ENCODE assay signal across 10 cellular contexts in the genomic region with DNA sequence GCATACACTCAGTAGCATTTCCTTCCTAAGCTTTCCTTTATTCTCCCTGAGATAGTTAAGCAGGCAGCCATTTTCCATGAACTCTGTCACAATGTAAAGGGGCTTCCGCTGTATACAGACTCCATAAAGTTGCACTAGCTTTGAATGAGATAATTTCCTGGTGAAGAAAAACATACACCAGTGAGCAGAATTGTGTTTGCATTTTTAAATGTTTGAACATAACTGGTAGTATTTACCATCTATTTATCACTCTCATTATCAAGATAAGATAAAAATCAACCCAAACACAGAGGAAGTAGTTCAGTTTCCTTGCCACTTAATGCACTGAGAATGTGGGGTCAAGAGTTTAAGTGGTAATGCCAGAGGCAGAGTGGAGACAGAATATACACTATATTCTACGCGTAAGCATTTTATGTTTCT. TPM values are rescaled to one million over a fixed set of nuclear protein-coding genes. Genes with fewer than 3 reads are reported as not detected.
A peak's percentile ranks its signal among the peaks of the same experiment; 100 is the strongest.
DNase-seq lines count a peak whose midpoint lies in the region; ATAC-seq and TF ChIP-seq lines count a peak whose summit lies in the region.
"Had no signal": no experiment of that assay in that cellular context is flagged by ENCODE, and none has a peak within 500 bp of the region (broad histone marks: within the 10 kb centered on the region; RNA-seq: fewer than 3 reads in every experiment).

No MANE protein-coding gene starts in this region.

- no peak for ATAC-seq in activated naive CD4-positive, alpha-beta T cell treated with anti-CD3 and anti-CD28 coated beads, Interleukin-2, amount 50 U/mL, for 72 hours

- intact Hi-C loops in activated naive CD4-positive, alpha-beta T cell treated with anti-CD3 and anti-CD28 coated beads for 36 hours (cut with micrococcal nuclease): no loop called here
- intact Hi-C loops in sigmoid colon (cut with DNase I): no loop called here

- no peaks in the 10 kb centered on the region for H3K36me3 ChIP-seq in SK-N-SH (replicated peaks in 1 of 2; ENCODE audit: control insufficient read depth in 1 of 2, insufficient read depth in 2 of 2, low read length in 1 of 2)
- H3K36me3 ChIP-seq in smooth muscle cell (ENCODE audit: low read depth): no peaks in the 10 kb centered on the region
- no peaks in the 10 kb centered on the region for H3K36me3 ChIP-seq in sigmoid colon

- TF ChIP-seq EP300 in SK-N-SH (IDR thresholded peaks at IDR 0.05; ENCODE audit: borderline replicate concordance in 1 of 2, low read depth in 1 of 2, low read length in 1 of 2) (peak; percentile 69 to 71), sigmoid colon (IDR thresholded peaks at IDR 0.05) (no peak)

- peak overlapping the region; percentile 46 to 48 for H3K27ac Mint-ChIP-seq in activated naive CD4-positive, alpha-beta T cell treated with anti-CD3 and anti-CD28 coated beads, Interleukin-2, amount 50 U/mL, for 72 hours
- H3K27ac Mint-ChIP-seq in activated naive CD4-positive, alpha-beta T cell treated with anti-CD3 and anti-CD28 coated beads for 36 hours: no peak overlapping the region
- H3K27ac Mint-ChIP-seq in immature natural killer cell: peak overlapping the region; percentile 12 to 76 (median 68)

- peaks cover 8% of the 10 kb centered on the region for H3F3A ChIP-seq in SK-N-SH (replicated peaks; ENCODE audit: insufficient read depth)
- no peaks in the 10 kb centered on the region for H3F3A ChIP-seq in smooth muscle cell (ENCODE audit: low read depth)

- H3K79me2 ChIP-seq in SK-N-SH (ENCODE audit: insufficient read depth): no peaks in the 10 kb centered on the region
- H3K79me2 ChIP-seq in smooth muscle cell (ENCODE audit: low read depth): no peaks in the 10 kb centered on the region

- H3K4me2 ChIP-seq in SK-N-SH (0 out of 2 replicates have a peak overlapping the region, but pooled peaks have one; percentile 30), smooth muscle cell (no peak overlapping the region)

- H3K4me1 ChIP-seq in SK-N-SH (ENCODE audit: control insufficient read depth in 1 of 2, insufficient read depth in 2 of 2, low read depth in 1 of 2, low read length in 1 of 2) (peaks cover 4 to 15% of the 10 kb centered on the region in 2 experiments; a peak in 2 of 4 replicates), smooth muscle cell (ENCODE audit: low read depth) (no peaks in the 10 kb centered on the region), sigmoid colon (no peaks in the 10 kb centered on the region)

- DNase-seq in activated naive CD4-positive, alpha-beta T cell treated with anti-CD3 and anti-CD28 coated beads, Interleukin-2, amount 50 U/mL, for 72 hours (ENCODE audit: low spot score in 2 of 2): no peak
- DNase-seq in activated naive CD4-positive, alpha-beta T cell treated with anti-CD3 and anti-CD28 coated beads for 36 hours: no peak
- no peak for DNase-seq in SK-N-SH
- no peak for DNase-seq in immature natural killer cell
- DNase-seq in smooth muscle cell (lab: John Stamatoyannopoulos, UW; ENCODE audit: unreplicated experiment): no peak
- no peak for DNase-seq in D341Med (ENCODE audit: low spot score)
- DNase-seq in sigmoid colon: no peak
- DNase-seq in stimulated activated CD4-positive, alpha-beta T cell treated with anti-CD3 and anti-CD28 coated beads, Interleukin-4, amount 100 ng/mL, for 24 hours: no peak
- DNase-seq: amygdala, islet precursor cell had no signal

- no peak for TF ChIP-seq RAD21 in SK-N-SH (IDR thresholded peaks at IDR 0.05; ENCODE audit: low read length)

- POLR2A ChIA-PET in SK-N-SH (lab: Yijun Ruan, JAX): no interaction called here

- H3K4me3 Mint-ChIP-seq in activated naive CD4-positive, alpha-beta T cell treated with anti-CD3 and anti-CD28 coated beads for 36 hours: no peak overlapping the region
- no peak overlapping the region for H3K4me3 Mint-ChIP-seq in immature natural killer cell

- peaks cover 5 to 43% of the 10 kb centered on the region in 2 donors for H3K36me3 Mint-ChIP-seq in activated naive CD4-positive, alpha-beta T cell treated with anti-CD3 and anti-CD28 coated beads, Interleukin-2, amount 50 U/mL, for 72 hours
- H3K36me3 Mint-ChIP-seq in activated naive CD4-positive, alpha-beta T cell treated with anti-CD3 and anti-CD28 coated beads for 36 hours (ENCODE audit: low read depth): peaks cover 16% of the 10 kb centered on the region
- H3K36me3 Mint-ChIP-seq in immature natural killer cell: peaks cover 9 to 66% (median 38%) of the 10 kb centered on the region in 3 donors

- CTCF ChIA-PET in activated naive CD4-positive, alpha-beta T cell treated with anti-CD3 and anti-CD28 coated beads for 36 hours (lab: Charles Lee): interaction anchor here (0.7 to 1.9 kb wide), 6 partner anchors 10 to 46 kb away, joined by 3 to 9 read pairs (median 4); no protein-coding TSS in a partner anchor
- CTCF ChIA-PET in SK-N-SH (lab: Yijun Ruan, JAX): interaction anchor here (2.0 kb wide), 1 partner anchor 76 kb away, joined by 9 read pairs; no protein-coding TSS in a partner anchor

- H3K4me3 ChIP-seq in SK-N-SH (ENCODE audit: low read depth in 2 of 2, low read length in 1 of 2) (no peak overlapping the region; a peak in 1 of 4 replicates), smooth muscle cell (peak overlapping the region; percentile 1), sigmoid colon (no peak overlapping the region)

- no peaks in the 10 kb centered on the region for H3K27me3 Mint-ChIP-seq in activated naive CD4-positive, alpha-beta T cell treated with anti-CD3 and anti-CD28 coated beads for 36 hours (ENCODE audit: low read depth)
- H3K27me3 Mint-ChIP-seq in immature natural killer cell (ENCODE audit: low read depth in 3 of 3): peaks cover 0 to 4% (median 1%) of the 10 kb centered on the region in 3 donors

- H3K9me2 ChIP-seq in SK-N-SH: no peaks in the 10 kb centered on the region

- 51% methylated on average over 3 of the region's 3 CpGs for WGBS in SK-N-SH (ENCODE audit: low lambda C conversion rate)
- WGBS in smooth muscle cell (ENCODE audit: low lambda C conversion rate): 66% methylated on average over 3 of the region's 3 CpGs
- 30 to 56% methylated on average over 3 of the region's 3 CpGs for WGBS in sigmoid colon, 2 donors

- peak overlapping the region; percentile 34; the same call in 1 of the 2 replicates for H2AFZ ChIP-seq in SK-N-SH (ENCODE audit: low read depth)
- H2AFZ ChIP-seq in smooth muscle cell (ENCODE audit: low read depth): peak overlapping the region; percentile 17

- H3K9me3 ChIP-seq in SK-N-SH: no peaks in the 10 kb centered on the region
- H3K9me3 ChIP-seq in smooth muscle cell (replicated peaks; ENCODE audit: low read depth): no peaks in the 10 kb centered on the region
- H3K9me3 ChIP-seq in sigmoid colon: no peaks in the 10 kb centered on the region

- H3K27me3 ChIP-seq in SK-N-SH (ENCODE audit: insufficient read depth) (no peaks in the 10 kb centered on the region), smooth muscle cell (ENCODE audit: low read depth) (no peaks in the 10 kb centered on the region), sigmoid colon (no peaks in the 10 kb centered on the region)

- H4K20me1 ChIP-seq in SK-N-SH (ENCODE audit: insufficient read depth): no peaks in the 10 kb centered on the region
- no peaks in the 10 kb centered on the region for H4K20me1 ChIP-seq in smooth muscle cell (ENCODE audit: low read depth)

- H3K9ac ChIP-seq in SK-N-SH (no peak overlapping the region), smooth muscle cell (ENCODE audit: low read depth) (no peak overlapping the region)

- H3K27ac ChIP-seq in SK-N-SH (ENCODE audit: low read depth in 2 of 2, low read length in 1 of 2): peak overlapping the region; percentile 29 to 83
- no peak overlapping the region for H3K27ac ChIP-seq in smooth muscle cell (ENCODE audit: low read depth)
- no peak overlapping the region for H3K27ac ChIP-seq in sigmoid colon

- H3K4me1 Mint-ChIP-seq in activated naive CD4-positive, alpha-beta T cell treated with anti-CD3 and anti-CD28 coated beads for 36 hours (ENCODE audit: low read depth): peaks cover 34% of the 10 kb centered on the region
- H3K4me1 Mint-ChIP-seq in immature natural killer cell: peaks cover 57 to 98% of the 10 kb centered on the region in 2 donors

- no peak for TF ChIP-seq POLR2A in sigmoid colon (IDR thresholded peaks at IDR 0.05)

- TF ChIP-seq CTCF in SK-N-SH (IDR thresholded peaks at IDR 0.05) (no peak), smooth muscle cell (IDR thresholded peaks at IDR 0.05; ENCODE audit: borderline replicate concordance, insufficient read depth, poor library complexity, severe bottlenecking) (no peak), sigmoid colon (IDR thresholded peaks at IDR 0.05) (no peak)

- H3K9me3 Mint-ChIP-seq in activated naive CD4-positive, alpha-beta T cell treated with anti-CD3 and anti-CD28 coated beads, Interleukin-2, amount 50 U/mL, for 72 hours: no peaks in the 10 kb centered on the region
- H3K9me3 Mint-ChIP-seq in activated naive CD4-positive, alpha-beta T cell treated with anti-CD3 and anti-CD28 coated beads for 36 hours: no peaks in the 10 kb centered on the region
- no peaks in the 10 kb centered on the region for H3K9me3 Mint-ChIP-seq in immature natural killer cell

TF ChIP-seq in SK-N-SH, 30 proteins besides CTCF, POLR2A, EP300 and RAD21 (continues in another document):
- TF ChIP-seq, protein P1, sequence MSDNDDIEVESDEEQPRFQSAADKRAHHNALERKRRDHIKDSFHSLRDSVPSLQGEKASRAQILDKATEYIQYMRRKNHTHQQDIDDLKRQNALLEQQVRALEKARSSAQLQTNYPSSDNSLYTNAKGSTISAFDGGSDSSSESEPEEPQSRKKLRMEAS (IDR thresholded peaks at IDR 0.05; ENCODE audit: low read depth): no peak
- TF ChIP-seq RFX5 (IDR thresholded peaks at IDR 0.05; ENCODE audit: low read length) (no peak), TEAD4 (IDR thresholded peaks at IDR 0.05; ENCODE audit: borderline replicate concordance, insufficient read depth) (peak; percentile 72; the same call in 1 of the 2 replicates), MXI1 (IDR thresholded peaks at IDR 0.05; ENCODE audit: low read depth, low read length) (no peak), NFIC (IDR thresholded peaks at IDR 0.05; ENCODE audit: borderline replicate concordance) (peak; percentile 39; the same call in 1 of the 2 replicates), NRF1 (IDR thresholded peaks at IDR 0.05; ENCODE audit: low read depth, low read length) (no peak), FOXJ3 (CRISPR knock-in tag; IDR thresholded peaks at IDR 0.05) (no peak), SMC3 (IDR thresholded peaks at IDR 0.05; ENCODE audit: low read depth, low read length) (no peak), POLR2AphosphoS5 (IDR thresholded peaks at IDR 0.05; ENCODE audit: low read depth, low read length) (no peak; the same call in 1 of the 2 replicates)

RNA-seq across cellular contexts. Expression of a gene that starts 54.1 kb away (rescaled TPM):
- 10 to 100 TPM; 16.4 to 48.2 TPM for total RNA-seq in activated naive CD4-positive, alpha-beta T cell treated with anti-CD3 and anti-CD28 coated beads, Interleukin-2, amount 50 U/mL, for 72 hours
- 10 to 100 TPM; 24.4 to 28.6 TPM for total RNA-seq in activated naive CD4-positive, alpha-beta T cell treated with anti-CD3 and anti-CD28 coated beads for 36 hours
- polyA plus RNA-seq in SK-N-SH (2012; rRNA removed): 0.60 and 0.61 TPM in 2 replicates
- polyA plus RNA-seq in SK-N-SH (2012; cell fraction: cytosol; rRNA removed): 0.66 and 0.72 TPM in 2 replicates
- 0.93 and 1.4 TPM in 2 replicates for polyA plus RNA-seq in SK-N-SH (2012; cell fraction: nucleus; rRNA removed)
- 100 to 1,000 TPM; 176 to 314 (median 243) TPM for polyA plus RNA-seq in immature natural killer cell
- 0.09 and 0.18 TPM in 2 replicates for total RNA-seq in smooth muscle cell
- not detected in 2 replicates for polyA plus RNA-seq in smooth muscle cell
- total RNA-seq in sigmoid colon: 1 to 10 TPM in 1 of 4 donors, under 1 TPM in 3; 0.55 to 1.1 (median 0.85) TPM
- polyA plus RNA-seq in sigmoid colon: 1 to 10 TPM in 1 of 3 donors, not detected in 2; 7.5 TPM

Comparison
In these comparisons a context has a peak if more than half of its experiments do, and no peak if none do; other contexts are left out.
1. H3K27ac ChIP-seq: peak in SK-N-SH (2 of 2); none in smooth muscle cell (single experiment) and sigmoid colon (0 of 4).
2. RNA of a gene that starts 54.1 kb away (total RNA-seq): 16.4 to 48.2 TPM in activated naive CD4-positive, alpha-beta T cell treated with anti-CD3 and anti-CD28 coated beads, Interleukin-2, amount 50 U/mL, for 72 hours and 24.4 to 28.6 TPM in activated naive CD4-positive, alpha-beta T cell treated with anti-CD3 and anti-CD28 coated beads for 36 hours; 0.55 to 1.1 TPM in sigmoid colon and 0.09 to 0.18 TPM in smooth muscle cell; every median in the first group is over 4 times any median in the second.